Comparison of ENCODE assay signal across 19 cellular contexts in genomic region chr3:192848371-192849233, GRCh38.
DNase-seq lines count a peak whose midpoint lies in the region; ATAC-seq, FAIRE-seq and TF ChIP-seq lines count a peak whose summit lies in the region.
"Had no signal": no experiment of that assay in that cellular context is flagged by ENCODE, and none has a peak within 500 bp of the region (broad histone marks: within the 10 kb centered on the region; RNA-seq: fewer than 3 reads in every experiment).

No MANE protein-coding gene starts in this region.

- DNase-seq in GM12864 (ENCODE audit: low read depth) (no peak), SJSA1 (ENCODE audit: low read depth in 1 of 2, low spot score in 2 of 2) (peak in 1 of 2 experiments; percentile 28), keratinocyte (ENCODE audit: low read depth, low spot score) (no peak), OCI-M1 (lab: John Stamatoyannopoulos, UW) (no peak), stomach (no peak), GM19239 (ENCODE audit: insufficient read length, low spot score) (no peak)
- DNase-seq: activated naive CD8-positive, alpha-beta T cell treated with anti-CD3 and anti-CD28 coated beads, Interleukin-2, amount 10 ng/mL, durations not matched to agents 7 days and 5 days; AML-193; heart right ventricle; left cardiac atrium; naive thymus-derived CD4-positive, alpha-beta T cell; NCI-H2227 treated with DMSO at 0.1 percent for 48 hours; psoas muscle; stimulated activated CD4-positive, alpha-beta T cell treated with anti-CD3 and anti-CD28 coated beads, Interleukin-15, amount 100 ng/mL, for 24 hours had no signal

- no peak for TF ChIP-seq CTCF in GM12864 (IDR thresholded peaks at IDR 0.05; ENCODE audit: low read depth, low read length, missing control alignments)
- no peak for TF ChIP-seq CTCF in keratinocyte (optimal IDR thresholded peaks at IDR 0.05 in 1 of 3, IDR thresholded peaks at IDR 0.05 in 1 of 3, conservative IDR thresholded peaks at IDR 0.05 in 1 of 3; ENCODE audit: extremely low read depth in 1 of 3, insufficient read depth in 2 of 3, low read length in 3 of 3)
- no peak for TF ChIP-seq CTCF in stomach (IDR thresholded peaks at IDR 0.05)

- TF ChIP-seq EP300 in stomach (IDR thresholded peaks at IDR 0.05) = no peak

- H3K27ac ChIP-seq in SJSA1 (peak overlapping the region; percentile 29), keratinocyte (ENCODE audit: control insufficient read depth, insufficient read depth, low read length) (no peak overlapping the region), stomach (no peak overlapping the region)
- H3K27ac ChIP-seq: epithelial cell of prostate, heart right ventricle, psoas muscle, VCaP had no signal

- peaks cover 31% of the 10 kb centered on the region for H3K79me2 ChIP-seq in keratinocyte (ENCODE audit: control insufficient read depth, insufficient read depth, low read length)

- dilution Hi-C loops in keratinocyte (cut with MboI; ENCODE audit: extremely low pct_ligation_motif_present, low sequenced_read_pairs) = no loop called here

- H3K27me3 ChIP-seq in SJSA1 (replicated peaks) (no peaks in the 10 kb centered on the region), keratinocyte (ENCODE audit: control insufficient read depth, extremely low read depth, insufficient read depth, low read length) (no peaks in the 10 kb centered on the region), stomach (peaks cover 0 to 4% (median 0%) of the 10 kb centered on the region in 3 donors)
- H3K27me3 ChIP-seq: heart right ventricle had no signal

- ATAC-seq in GM21576 (IDR thresholded peaks at IDR 0.05; ENCODE audit: unreplicated experiment) = peak; percentile 24
- no peak for ATAC-seq in GM21528 (IDR thresholded peaks at IDR 0.05; ENCODE audit: low FRiP score, unreplicated experiment)
- ATAC-seq: heart right ventricle; left cardiac atrium; naive thymus-derived CD4-positive, alpha-beta T cell; psoas muscle had no signal

- H3K36me3 ChIP-seq in SJSA1 (no peaks in the 10 kb centered on the region), keratinocyte (ENCODE audit: control insufficient read depth in 2 of 2, extremely low read depth in 1 of 2, insufficient read depth in 2 of 2, low read length in 2 of 2) (no peaks in the 10 kb centered on the region), stomach (no peaks in the 10 kb centered on the region)
- H3K36me3 ChIP-seq: heart right ventricle had no signal

- H3K4me1 ChIP-seq in SJSA1 (replicated peaks) = peaks cover 52% of the 10 kb centered on the region
- peaks cover 38% of the 10 kb centered on the region for H3K4me1 ChIP-seq in keratinocyte (ENCODE audit: control insufficient read depth, extremely low read depth, insufficient read depth, low read length)
- peaks cover 20 to 52% (median 31%) of the 10 kb centered on the region in 4 donors for H3K4me1 ChIP-seq in stomach

- intact Hi-C loops in stomach (cut with DNase I; ENCODE audit: low total_unique reads) = no loop called here

- peak overlapping the region; percentile 14 for H3K4me2 ChIP-seq in keratinocyte (ENCODE audit: control insufficient read depth, extremely low read depth, insufficient read depth, low read depth, low read length)

- H3K9me1 ChIP-seq in keratinocyte (ENCODE audit: control insufficient read depth, extremely low read depth, insufficient read depth, low read length) = peaks cover 2% of the 10 kb centered on the region

- FAIRE-seq in keratinocyte (lab: Jason Lieb, UNC) (no peak), GM19239 (lab: Jason Lieb, UNC) (no peak)
- FAIRE-seq: D721Med had no signal

- no peaks in the 10 kb centered on the region for H4K20me1 ChIP-seq in keratinocyte (ENCODE audit: control insufficient read depth, extremely low read depth, insufficient read depth, low read length)

- H3K9me3 ChIP-seq in SJSA1 (replicated peaks) (no peaks in the 10 kb centered on the region), keratinocyte (ENCODE audit: control insufficient read depth, low read depth, low read length) (no peaks in the 10 kb centered on the region), stomach (no peaks in the 10 kb centered on the region)
- H3K9me3 ChIP-seq: heart right ventricle, psoas muscle had no signal

- H2AFZ ChIP-seq in keratinocyte (ENCODE audit: control insufficient read depth, low read length) = no peak overlapping the region

- no peak for TF ChIP-seq POLR2A in stomach (IDR thresholded peaks at IDR 0.05)

- H3K9ac ChIP-seq in keratinocyte (ENCODE audit: control insufficient read depth, extremely low read depth, insufficient read depth, low read length) = no peak overlapping the region

- WGBS in stomach, 5 donors = 83 to 89% (median 85%) methylated on average over 11 of the region's 11 CpGs

- H3K4me3 ChIP-seq in GM12864 (ENCODE audit: low read depth, low read length) = peak overlapping the region; percentile 50
- no peak overlapping the region for H3K4me3 ChIP-seq in SJSA1
- no peak overlapping the region for H3K4me3 ChIP-seq in keratinocyte (ENCODE audit: control insufficient read depth in 2 of 3, extremely low read depth in 1 of 3, insufficient read depth in 2 of 3, low read depth in 1 of 3, low read length in 3 of 3)
- no peak overlapping the region for H3K4me3 ChIP-seq in stomach
- H3K4me3 ChIP-seq: heart right ventricle, psoas muscle had no signal
